In genomic region chr3:105866656-105867653, GRCh38 we compare ENCODE assay signal across 8 cellular contexts. TPM values are rescaled to one million over a fixed set of nuclear protein-coding genes. Genes with fewer than 3 reads are reported as not detected.
DNase-seq lines count a peak whose midpoint lies in the region; ATAC-seq lines count a peak whose summit lies in the region.

No MANE protein-coding gene starts in this region.

- peak overlapping the region; percentile 84 to 88 (median 85) for H3K4me3 ChIP-seq in skeletal muscle tissue (ENCODE audit: low read length in 3 of 3)

- DNase-seq in COLO829 (ENCODE audit: low spot score) (peak; percentile 35), foreskin melanocyte (peak; percentile 64), AG08396 (ENCODE audit: low spot score) (no peak), ecto neural progenitor cell (ENCODE audit: low spot score) (no peak)
- peak; percentile 17 for DNase-seq in activated CD4-positive, alpha-beta T cell treated with anti-CD3 and anti-CD28 coated beads, Interleukin-2, amount 50 U/mL, for 1 hour

- H3K9ac ChIP-seq in skeletal muscle tissue (ENCODE audit: low read depth in 1 of 3, low read length in 3 of 3), result peak overlapping the region; percentile 84 to 92 (median 89)

- no peaks in the 10 kb centered on the region for H3K36me3 ChIP-seq in skeletal muscle tissue (ENCODE audit: control insufficient read depth in 3 of 3, insufficient read depth in 3 of 3, low read length in 3 of 3)

- no peaks in the 10 kb centered on the region for H3K27me3 ChIP-seq in skeletal muscle tissue (ENCODE audit: control insufficient read depth in 3 of 3, insufficient read depth in 3 of 3, low read length in 3 of 3)

- H3K27ac ChIP-seq in skeletal muscle tissue (ENCODE audit: low read depth, low read length), result peak overlapping the region; percentile 92

- peaks cover 5 to 27% (median 7%) of the 10 kb centered on the region in 3 donors for H3K4me1 ChIP-seq in skeletal muscle tissue (ENCODE audit: control insufficient read depth in 3 of 3, insufficient read depth in 3 of 3, low read length in 3 of 3)

- peak; percentile 27 for ATAC-seq in GM19351 (IDR thresholded peaks at IDR 0.05; ENCODE audit: unreplicated experiment)
- ATAC-seq in HG03354 (IDR thresholded peaks at IDR 0.05; ENCODE audit: poor library complexity, severe bottlenecking, unreplicated experiment), result peak; percentile 31

- no peaks in the 10 kb centered on the region for H3K9me3 ChIP-seq in skeletal muscle tissue (ENCODE audit: control insufficient read depth in 3 of 3, low read length in 3 of 3)

RNA-seq across cellular contexts. Expression of gene CBLB, which starts 1.9 kb away (rescaled TPM):
- 19.8 TPM for total RNA-seq in skeletal muscle tissue

Comparison
In these comparisons a context has a peak if more than half of its experiments do, and no peak if none do; other contexts are left out.
1. DNase-seq: peak in COLO829 (single experiment), activated CD4-positive, alpha-beta T cell treated with anti-CD3 and anti-CD28 coated beads, Interleukin-2, amount 50 U/mL, for 1 hour (single experiment) and foreskin melanocyte (single experiment); none in AG08396 (single experiment) and ecto neural progenitor cell (single experiment).